8 cellular contexts compared by ENCODE assay signal in genomic region chr12:12582895-12583303, GRCh38. TPM values are rescaled to one million over a fixed set of nuclear protein-coding genes. Genes with fewer than 3 reads are reported as not detected.
A peak's percentile ranks its signal among the peaks of the same experiment; 100 is the strongest.
DNase-seq lines count a peak whose midpoint lies in the region; ATAC-seq and TF ChIP-seq lines count a peak whose summit lies in the region.

No MANE protein-coding gene starts in this region.

- TF ChIP-seq POLR2A in ovary (IDR thresholded peaks at IDR 0.05): no peak

- H3K79me2 ChIP-seq in OCI-LY3 (ENCODE audit: low read length): no peaks in the 10 kb centered on the region
- no peaks in the 10 kb centered on the region for H3K79me2 ChIP-seq in neural progenitor cell (ENCODE audit: low read depth)

- H3K36me3 Mint-ChIP-seq in neural progenitor cell: no peaks in the 10 kb centered on the region

- peaks cover 18% of the 10 kb centered on the region for H3K9me3 ChIP-seq in OCI-LY3 (ENCODE audit: insufficient read depth, low read length)
- no peaks in the 10 kb centered on the region for H3K9me3 ChIP-seq in neural progenitor cell (ENCODE audit: low read depth)
- no peaks in the 10 kb centered on the region for H3K9me3 ChIP-seq in BE2C
- H3K9me3 ChIP-seq in ovary: no peaks in the 10 kb centered on the region

- no peaks in the 10 kb centered on the region for H3K4me1 Mint-ChIP-seq in neural progenitor cell

- intact Hi-C loops in ovary (cut with DNase I): no loop called here

- TF ChIP-seq CTCF in OCI-LY3 (IDR thresholded peaks at IDR 0.05; ENCODE audit: low read depth, low read length) (no peak), kidney epithelial cell (IDR thresholded peaks at IDR 0.05; ENCODE audit: insufficient read depth, low read length, poor library complexity, severe bottlenecking) (no peak), neural progenitor cell (IDR thresholded peaks at IDR 0.05) (no peak), BE2C (IDR thresholded peaks at IDR 0.05; ENCODE audit: low read depth, low read length) (no peak), ovary (IDR thresholded peaks at IDR 0.05) (no peak)

- H3K36me3 ChIP-seq in OCI-LY3 (replicated peaks; ENCODE audit: low read depth, low read length): peaks cover 4% of the 10 kb centered on the region
- no peaks in the 10 kb centered on the region for H3K36me3 ChIP-seq in kidney epithelial cell (ENCODE audit: control insufficient read depth, insufficient read depth, low read length)
- no peaks in the 10 kb centered on the region for H3K36me3 ChIP-seq in neural progenitor cell
- H3K36me3 ChIP-seq in BE2C: no peaks in the 10 kb centered on the region
- no peaks in the 10 kb centered on the region for H3K36me3 ChIP-seq in ovary

- H3K4me3 Mint-ChIP-seq in neural progenitor cell: no peak overlapping the region

- DNase-seq in H4 (ENCODE audit: low spot score) (peak; percentile 33), kidney epithelial cell (ENCODE audit: low read depth) (peak; percentile 77), neural progenitor cell (ENCODE audit: low spot score) (no peak), BE2C (no peak), ovary (no peak), NCI-H1092 treated with DMSO at 0.1 percent for 48 hours (lab: John Stamatoyannopoulos, UW) (no peak)

- WGBS in ovary, 3 donors: 55 to 70% (median 68%) methylated on average over 6 of the region's 6 CpGs

- no peak overlapping the region for H2AFZ ChIP-seq in OCI-LY3 (ENCODE audit: low read depth, low read length)
- no peak overlapping the region for H2AFZ ChIP-seq in neural progenitor cell (replicated peaks)

- peak overlapping the region; percentile 68 for H3K4me2 ChIP-seq in OCI-LY3 (ENCODE audit: low read length)
- H3K4me2 ChIP-seq in neural progenitor cell: no peak overlapping the region

- no peak for TF ChIP-seq EP300 in ovary (IDR thresholded peaks at IDR 0.05)

- H3K27ac ChIP-seq in OCI-LY3 (ENCODE audit: low read length) (peak overlapping the region; percentile 53), neural progenitor cell (no peak overlapping the region), ovary (no peak overlapping the region)

- H3K9me3 Mint-ChIP-seq in neural progenitor cell: no peaks in the 10 kb centered on the region

- H4K20me1 ChIP-seq in OCI-LY3 (ENCODE audit: insufficient read depth, low read length) (no peaks in the 10 kb centered on the region), neural progenitor cell (ENCODE audit: low read depth) (no peaks in the 10 kb centered on the region)

- ATAC-seq in GM18511 (IDR thresholded peaks at IDR 0.05; ENCODE audit: unreplicated experiment): peak; percentile 93

- peak overlapping the region; percentile 22 for H3K4me3 ChIP-seq in OCI-LY3 (ENCODE audit: low read length)
- no peak overlapping the region for H3K4me3 ChIP-seq in kidney epithelial cell (ENCODE audit: low read depth, low read length)
- no peak overlapping the region for H3K4me3 ChIP-seq in neural progenitor cell
- no peak overlapping the region for H3K4me3 ChIP-seq in BE2C (ENCODE audit: low read depth, low read length)
- H3K4me3 ChIP-seq in ovary: no peak overlapping the region

- H3K27me3 Mint-ChIP-seq in neural progenitor cell (ENCODE audit: insufficient read depth, low read depth): peaks cover 3% of the 10 kb centered on the region

- H3K9ac ChIP-seq in OCI-LY3 (ENCODE audit: low read length) (no peak overlapping the region), neural progenitor cell (no peak overlapping the region)

- peaks cover 70% of the 10 kb centered on the region for H3K27me3 ChIP-seq in OCI-LY3 (ENCODE audit: low read depth, low read length)
- H3K27me3 ChIP-seq in kidney epithelial cell (ENCODE audit: control insufficient read depth, insufficient read depth, low read length): no peaks in the 10 kb centered on the region
- no peaks in the 10 kb centered on the region for H3K27me3 ChIP-seq in neural progenitor cell
- no peaks in the 10 kb centered on the region for H3K27me3 ChIP-seq in BE2C
- H3K27me3 ChIP-seq in ovary: no peaks in the 10 kb centered on the region

- no peak overlapping the region for H3K27ac Mint-ChIP-seq in neural progenitor cell

- H3F3A ChIP-seq in neural progenitor cell (ENCODE audit: low read depth): no peaks in the 10 kb centered on the region

- H3K4me1 ChIP-seq in OCI-LY3 (ENCODE audit: low read length) (peaks cover 35% of the 10 kb centered on the region), neural progenitor cell (no peaks in the 10 kb centered on the region), BE2C (no peaks in the 10 kb centered on the region), ovary (ENCODE audit: insufficient read depth) (no peaks in the 10 kb centered on the region)

RNA-seq across cellular contexts. Expression of gene DUSP16, which starts 20.2 kb away (rescaled TPM):
- total RNA-seq in H4 (2014; rRNA removed; shearing (Covaris generic)): 9.7 and 13.7 TPM in 2 replicates
- 22.7 and 24.5 TPM in 2 replicates for total RNA-seq in kidney epithelial cell
- total RNA-seq in neural progenitor cell (ENCODE audit: low replicate concordance): 24.0 and 26.1 TPM in 2 replicates
- 16.4 TPM for polyA plus RNA-seq in BE2C (2012; ENCODE audit: insufficient read depth, insufficient read length, low read depth)
- total RNA-seq in ovary: 10 to 100 TPM; 17.8 to 35.5 (median 27.3) TPM
- polyA plus RNA-seq in ovary: 10 to 100 TPM; 12.5 to 54.0 TPM

RNA-seq across cellular contexts. Expression of gene CREBL2, which starts 28.8 kb away (rescaled TPM):
- total RNA-seq in H4 (2014; rRNA removed; shearing (Covaris generic)): 29.9 and 35.4 TPM in 2 replicates
- total RNA-seq in kidney epithelial cell (19.2 and 21.7 TPM in 2 replicates), neural progenitor cell (ENCODE audit: low replicate concordance) (27.9 and 31.4 TPM in 2 replicates), ovary (10 to 100 TPM; 23.7 to 46.6 (median 38.2) TPM)
- polyA plus RNA-seq in BE2C (2012; ENCODE audit: insufficient read depth, insufficient read length, low read depth): 4.8 TPM
- 10 to 100 TPM; 34.7 to 58.9 TPM for polyA plus RNA-seq in ovary

Comparison
In these comparisons a context has a peak if more than half of its experiments do, and no peak if none do; other contexts are left out.
1. DNase-seq: peak in H4 (single experiment) and kidney epithelial cell (single experiment); none in neural progenitor cell (single experiment), BE2C (single experiment), ovary (0 of 5) and NCI-H1092 treated with DMSO at 0.1 percent for 48 hours (single experiment).